ENCODE assay signal across 9 cellular contexts in genomic region chr2:84925336-84925723, GRCh38. TPM values are rescaled to one million over a fixed set of nuclear protein-coding genes. Genes with fewer than 3 reads are reported as not detected.
DNase-seq lines count a peak whose midpoint lies in the region; ATAC-seq and TF ChIP-seq lines count a peak whose summit lies in the region.
"Had no signal": no experiment of that assay in that cellular context is flagged by ENCODE, and none has a peak within 500 bp of the region (broad histone marks: within the 10 kb centered on the region; RNA-seq: fewer than 3 reads in every experiment).

No MANE protein-coding gene starts in this region.

- peak overlapping the region; percentile 91 for H3K4me3 Mint-ChIP-seq in activated T-cell treated with anti-CD3 and anti-CD28 coated beads, Interleukin-2, amount 50 U/mL, for 72 hours

- TF ChIP-seq EP300 in esophagus muscularis mucosa (IDR thresholded peaks at IDR 0.05) = no peak
- TF ChIP-seq EP300 in tibial nerve (IDR thresholded peaks at IDR 0.05) = no peak

- CTCF ChIA-PET in Panc1 (lab: Charles Lee) = interaction anchor here (0.6 to 1.7 kb wide), 10 partner anchors 13 to 92 kb away, joined by 3 to 8 read pairs (median 4); partner anchors contain the start of gene KCMF1

- H3K36me3 ChIP-seq in Panc1 (ENCODE audit: control insufficient read depth, insufficient read depth, low read length) = no peaks in the 10 kb centered on the region
- no peaks in the 10 kb centered on the region for H3K36me3 ChIP-seq in esophagus muscularis mucosa
- no peaks in the 10 kb centered on the region for H3K36me3 ChIP-seq in tibial nerve

- no peaks in the 10 kb centered on the region for H3K27me3 Mint-ChIP-seq in activated T-cell treated with anti-CD3 and anti-CD28 coated beads, Interleukin-2, amount 50 U/mL, for 72 hours (ENCODE audit: low read depth)

- TF ChIP-seq POLR2A in esophagus muscularis mucosa (IDR thresholded peaks at IDR 0.05; ENCODE audit: low read depth) = no peak
- TF ChIP-seq POLR2A in tibial nerve (IDR thresholded peaks at IDR 0.05) = no peak

- DNase-seq in activated T-cell treated with anti-CD3 and anti-CD28 coated beads, Interleukin-2, amount 50 U/mL, for 72 hours = peak in 1 of 2 donors; percentile 37
- no peak for DNase-seq in activated T-cell treated with anti-CD3 and anti-CD28 coated beads, Interleukin-2, amount 50 U/mL, for 1 hour
- DNase-seq in Panc1 (ENCODE audit: low read depth, low spot score) (no peak), esophagus muscularis mucosa (ENCODE audit: extremely low spot score) (no peak), tibial nerve (ENCODE audit: low spot score in 2 of 2) (no peak), midbrain (lab: John Stamatoyannopoulos, UW) (no peak), HuH-7 (ENCODE audit: low spot score) (no peak)
- no peak for DNase-seq in NK-92 treated with Interleukin-12 subunit alpha and Interleukin-12 subunit beta, amount 100 ng/mL, for 24 hours (lab: John Stamatoyannopoulos, UW)

- 100% methylated on average over 1 of the region's 2 CpGs for WGBS in esophagus muscularis mucosa
- WGBS in tibial nerve, 2 donors = 90 to 97% methylated on average over 2 of the region's 2 CpGs

- H3K4me3 ChIP-seq in Panc1 (ENCODE audit: low read depth in 2 of 2, low read length in 2 of 2) = peak overlapping the region; percentile 62 to 79
- no peak overlapping the region for H3K4me3 ChIP-seq in esophagus muscularis mucosa
- peak overlapping the region in 3 of 4 donors; percentile 45 to 51 (median 47) for H3K4me3 ChIP-seq in tibial nerve
- H3K4me3 ChIP-seq: body of pancreas had no signal

- H3K27ac Mint-ChIP-seq in activated T-cell treated with anti-CD3 and anti-CD28 coated beads, Interleukin-2, amount 50 U/mL, for 72 hours = peak overlapping the region; percentile 52

- H3K4me1 Mint-ChIP-seq in activated T-cell treated with anti-CD3 and anti-CD28 coated beads, Interleukin-2, amount 50 U/mL, for 72 hours (ENCODE audit: low read depth) = peaks cover 64% of the 10 kb centered on the region

- TF ChIP-seq CTCF in Panc1 (IDR thresholded peaks at IDR 0.05) = no peak
- no peak for TF ChIP-seq CTCF in esophagus muscularis mucosa (IDR thresholded peaks at IDR 0.05)
- TF ChIP-seq CTCF in tibial nerve (IDR thresholded peaks at IDR 0.05) = no peak

- peaks cover 1 to 2% of the 10 kb centered on the region in 2 donors for H3K36me3 Mint-ChIP-seq in activated T-cell treated with anti-CD3 and anti-CD28 coated beads, Interleukin-2, amount 50 U/mL, for 72 hours (ENCODE audit: insufficient read depth in 2 of 2)

- ATAC-seq in activated T-cell treated with anti-CD3 and anti-CD28 coated beads, Interleukin-2, amount 50 U/mL, for 72 hours (replicated peaks in 1 of 2) = peak; percentile 32 to 39
- ATAC-seq in Panc1 = peak; percentile 1

- H3K4me1 ChIP-seq in Panc1 (ENCODE audit: control insufficient read depth, insufficient read depth, low read length) (peaks cover 20% of the 10 kb centered on the region), esophagus muscularis mucosa (peaks cover 20 to 33% (median 25%) of the 10 kb centered on the region in 4 donors), tibial nerve (peaks cover 0 to 37% (median 23%) of the 10 kb centered on the region in 4 donors)

- intact Hi-C loops in Panc1 (cut with micrococcal nuclease; ENCODE audit: unreplicated experiment) (loop anchor here (5.0 kb wide), 1 partner anchor 428 kb away; no protein-coding TSS in a partner anchor), esophagus muscularis mucosa (cut with DNase I) (loop anchor here (5.0 kb wide), 1 partner anchor 428 kb away; no protein-coding TSS in a partner anchor)

- no TSS peak for BruUV-seq in Panc1 (replicated peaks; lab: Mats Ljungman, UMichigan)

- H3K27me3 ChIP-seq in Panc1 (ENCODE audit: control insufficient read depth, insufficient read depth, low read length) (no peaks in the 10 kb centered on the region), esophagus muscularis mucosa (no peaks in the 10 kb centered on the region), tibial nerve (no peaks in the 10 kb centered on the region)
- H3K27me3 ChIP-seq: body of pancreas had no signal

- in situ Hi-C loops in Panc1 (cut with HindIII; ENCODE audit: low pct_unique_long_range_greater_than_20kb, low sequenced_read_pairs) = no loop called here

- H3K9me3 Mint-ChIP-seq in activated T-cell treated with anti-CD3 and anti-CD28 coated beads, Interleukin-2, amount 50 U/mL, for 72 hours = no peaks in the 10 kb centered on the region

- H3K27ac ChIP-seq in Panc1 (ENCODE audit: low read length) (peak overlapping the region; percentile 46), esophagus muscularis mucosa (replicated peaks in 1 of 4) (peak overlapping the region; percentile 22 to 65 (median 45)), tibial nerve (peak overlapping the region in 3 of 4 donors; percentile 56 to 70 (median 62))

- POLR2A ChIA-PET in Panc1 (lab: Charles Lee) = interaction anchor here (0.9 to 1.3 kb wide), 2 partner anchors 13 to 46 kb away, joined by 3 to 4 read pairs; partner anchors contain the start of gene KCMF1

- H3K9me3 ChIP-seq in Panc1 (ENCODE audit: control insufficient read depth, insufficient read depth, low read depth, low read length) = no peaks in the 10 kb centered on the region
- H3K9me3 ChIP-seq in esophagus muscularis mucosa = no peaks in the 10 kb centered on the region
- no peaks in the 10 kb centered on the region for H3K9me3 ChIP-seq in tibial nerve
- H3K9me3 ChIP-seq: body of pancreas had no signal

RNA-seq across cellular contexts. Expression of gene TMSB10, which starts 19.9 kb away (rescaled TPM):
- total RNA-seq in activated T-cell treated with anti-CD3 and anti-CD28 coated beads, Interleukin-2, amount 50 U/mL, for 72 hours = 1,000 to 10,000 TPM in 1 of 2 donors, 100 to 1,000 TPM in 1; 884 to 1,078 TPM
- 1,916 TPM for total RNA-seq in Panc1 (2021; ENCODE audit: unreplicated experiment)
- 3,818 TPM for polyA plus RNA-seq in Panc1 (2012; ENCODE audit: insufficient read length)
- 1,000 to 10,000 TPM; 1,300 to 2,755 (median 1,711) TPM for total RNA-seq in esophagus muscularis mucosa
- total RNA-seq in tibial nerve = 1,000 to 10,000 TPM; 5,005 to 6,715 (median 5,816) TPM

RNA-seq across cellular contexts. Expression of gene TRABD2A, which starts 44.4 kb away (rescaled TPM):
- total RNA-seq in activated T-cell treated with anti-CD3 and anti-CD28 coated beads, Interleukin-2, amount 50 U/mL, for 72 hours = 10 to 100 TPM; 35.1 to 39.4 TPM
- 1.7 TPM for total RNA-seq in Panc1 (2021; ENCODE audit: unreplicated experiment)
- 0.73 TPM for polyA plus RNA-seq in Panc1 (2012; ENCODE audit: insufficient read length)
- 1 to 10 TPM; 1.2 to 3.0 (median 2.1) TPM for total RNA-seq in esophagus muscularis mucosa
- 1 to 10 TPM in 2 of 4 donors, under 1 TPM in 1, not detected in 1; 0.98 to 6.3 (median 1.7) TPM for total RNA-seq in tibial nerve

RNA-seq across cellular contexts. Expression of gene KCMF1, which starts 45.6 kb away (rescaled TPM):
- total RNA-seq in activated T-cell treated with anti-CD3 and anti-CD28 coated beads, Interleukin-2, amount 50 U/mL, for 72 hours = 100 to 1,000 TPM; 115 to 139 TPM
- total RNA-seq in Panc1 (2021; ENCODE audit: unreplicated experiment) = 163 TPM
- polyA plus RNA-seq in Panc1 (2012; ENCODE audit: insufficient read length) = 73.4 TPM
- total RNA-seq in esophagus muscularis mucosa = 10 to 100 TPM; 48.0 to 73.1 (median 65.4) TPM
- 10 to 100 TPM; 22.9 to 35.1 (median 29.7) TPM for total RNA-seq in tibial nerve

Comparison
In these comparisons a context has a peak if more than half of its experiments do, and no peak if none do; other contexts are left out.
1. H3K4me3 ChIP-seq: peak in Panc1 (2 of 2) and tibial nerve (3 of 4); none in esophagus muscularis mucosa (0 of 4).
2. RNA of gene TRABD2A, which starts 44.4 kb away (total RNA-seq): 35.1 to 39.4 TPM in activated T-cell treated with anti-CD3 and anti-CD28 coated beads, Interleukin-2, amount 50 U/mL, for 72 hours; 1.2 to 3.0 TPM in esophagus muscularis mucosa, 1.7 TPM in Panc1 (single experiment) and 0.98 to 6.3 TPM in tibial nerve; every median in the first group is over 4 times any median in the second.
3. Peak in every context shown above with its lines, with median percentiles within 50 percentile points of each other: H3K27ac ChIP-seq.